Comparison of ENCODE assay signal across 8 cellular contexts in genomic region chr15:41971893-41972340, GRCh38. TPM values are rescaled to one million over a fixed set of nuclear protein-coding genes. Genes with fewer than 3 reads are reported as not detected.
DNase-seq lines count a peak whose midpoint lies in the region; ATAC-seq and TF ChIP-seq lines count a peak whose summit lies in the region.

No MANE protein-coding gene starts in this region.

- no peak overlapping the region for H3K27ac ChIP-seq in foreskin keratinocyte
- H3K27ac ChIP-seq in trophoblast cell (ENCODE audit: low read depth, low read length) = peak overlapping the region; percentile 73

- peak; percentile 55 for DNase-seq in activated gamma-delta T cell (lab: John Stamatoyannopoulos, UW)
- no peak for DNase-seq in activated gamma-delta T cell treated with Interleukin-2 at 50 U/mL for 16 hours
- no peak for DNase-seq in T-helper 17 cell
- DNase-seq in foreskin keratinocyte = no peak
- DNase-seq in trophoblast cell = no peak
- DNase-seq in GDM1 (lab: John Stamatoyannopoulos, UW) = no peak
- no peak for DNase-seq in Kasumi-1 (lab: John Stamatoyannopoulos, UW)

- peak overlapping the region; percentile 87 for H4K12ac ChIP-seq in trophoblast cell (ENCODE audit: low read depth, low read length)

- peaks cover 12% of the 10 kb centered on the region for H3K79me2 ChIP-seq in trophoblast cell (ENCODE audit: control insufficient read depth, insufficient read depth, low read length, poor library complexity)

- H4K91ac ChIP-seq in trophoblast cell (ENCODE audit: low read depth, low read length) = peak overlapping the region; percentile 69

- no peak overlapping the region for H2AK5ac ChIP-seq in trophoblast cell (ENCODE audit: low read length)

- no peak overlapping the region for H3K23ac ChIP-seq in trophoblast cell (ENCODE audit: low read length)

- H3K4me1 Mint-ChIP-seq in T-helper 17 cell = peaks cover 45% of the 10 kb centered on the region

- H2AFZ ChIP-seq in trophoblast cell (ENCODE audit: insufficient read depth, low read length, poor library complexity) = peak overlapping the region; percentile 62

- H3K27me3 Mint-ChIP-seq in T-helper 17 cell = peaks cover 19% of the 10 kb centered on the region

- peak overlapping the region; percentile 97 for H3K27ac Mint-ChIP-seq in T-helper 17 cell

- no peaks in the 10 kb centered on the region for H3K36me3 ChIP-seq in trophoblast cell (ENCODE audit: control insufficient read depth in 1 of 2, insufficient read depth in 2 of 2, low read length in 2 of 2)

- H3K79me1 ChIP-seq in trophoblast cell (ENCODE audit: low read length) = peaks cover 10% of the 10 kb centered on the region

- H3K27me3 ChIP-seq in foreskin keratinocyte (no peaks in the 10 kb centered on the region), trophoblast cell (ENCODE audit: insufficient read depth, low read length) (no peaks in the 10 kb centered on the region)

- peak overlapping the region; percentile 24 for H3K4ac ChIP-seq in trophoblast cell (ENCODE audit: low read depth, low read length)

- H3K4me2 ChIP-seq in trophoblast cell (ENCODE audit: low read length) = peak overlapping the region; percentile 79

- H2BK5ac ChIP-seq in trophoblast cell (ENCODE audit: low read depth, low read length, poor library complexity) = peak overlapping the region; percentile 51

- peaks cover 23% of the 10 kb centered on the region for H3K4me1 ChIP-seq in foreskin keratinocyte
- H3K4me1 ChIP-seq in trophoblast cell (ENCODE audit: control insufficient read depth in 1 of 2, insufficient read depth in 2 of 2, low read length in 2 of 2) = peaks cover 10 to 12% of the 10 kb centered on the region in 2 experiments

- peak overlapping the region; percentile 81 for H3K14ac ChIP-seq in trophoblast cell (ENCODE audit: low read length)

- H4K8ac ChIP-seq in trophoblast cell (ENCODE audit: low read depth, low read length) = peak overlapping the region; percentile 52

- peak overlapping the region; percentile 73 for H2BK120ac ChIP-seq in trophoblast cell (ENCODE audit: insufficient read depth, low read length, poor library complexity)

- H3K36me3 Mint-ChIP-seq in T-helper 17 cell (ENCODE audit: low read depth) = peaks cover 2% of the 10 kb centered on the region

- ATAC-seq in HG02884 (IDR thresholded peaks at IDR 0.05; ENCODE audit: unreplicated experiment) = peak; percentile 13
- no peak for ATAC-seq in T-helper 17 cell
- peak; percentile 31 for ATAC-seq in foreskin keratinocyte

- H3K9me3 ChIP-seq in T-helper 17 cell (ENCODE audit: control insufficient read depth, low read length, poor library complexity, severe bottlenecking) (no peaks in the 10 kb centered on the region), trophoblast cell (ENCODE audit: insufficient read depth, low read depth, low read length) (peaks cover 4% of the 10 kb centered on the region)

- peak overlapping the region; percentile 91 for H3K9ac ChIP-seq in trophoblast cell (ENCODE audit: low read length)

- WGBS in trophoblast cell (ENCODE audit: extremely low coverage, insufficient coverage, insufficient read length) = no CpG with 5 or more reads among the region's 52 CpGs

- H2BK12ac ChIP-seq in trophoblast cell (ENCODE audit: low read length) = peak overlapping the region; percentile 16

- H3K4me3 Mint-ChIP-seq in T-helper 17 cell = peak overlapping the region; percentile 90

- peak overlapping the region; percentile 85 for H3K18ac ChIP-seq in trophoblast cell (ENCODE audit: low read length)

- H3K4me3 ChIP-seq in trophoblast cell (ENCODE audit: low read depth, low read length) = peak overlapping the region; percentile 99

- TF ChIP-seq CTCF in foreskin keratinocyte (conservative IDR thresholded peaks at IDR 0.05) = no peak

RNA-seq across cellular contexts. Expression of gene EHD4, which starts 0.4 kb away (rescaled TPM):
- total RNA-seq in T-helper 17 cell = 10 to 100 TPM; 57.6 to 79.9 TPM
- total RNA-seq in foreskin keratinocyte = 52.5 and 52.9 TPM in 2 replicates
- 29.1 and 31.7 TPM in 2 replicates for polyA plus RNA-seq in foreskin keratinocyte
- 18.8 and 19.6 TPM in 2 replicates for polyA plus RNA-seq in trophoblast cell (2013)

RNA-seq across cellular contexts. Expression of gene PLA2G4E, which starts 48.9 kb away (rescaled TPM):
- not detected for total RNA-seq in T-helper 17 cell
- total RNA-seq in foreskin keratinocyte = 0.07 and 0.14 TPM in 2 replicates
- 0.04 TPM in 2 replicates for polyA plus RNA-seq in foreskin keratinocyte
- polyA plus RNA-seq in trophoblast cell (2013) = not detected in 2 replicates
